ENCODE assay signal across 32 cellular contexts in genomic region chr15:31153531-31153930, GRCh38. TPM values are rescaled to one million over a fixed set of nuclear protein-coding genes. Genes with fewer than 3 reads are reported as not detected.
"Had no signal": no experiment of that assay in that cellular context is flagged by ENCODE, and none has a peak within 500 bp of the region (broad histone marks: within the 10 kb centered on the region; RNA-seq: fewer than 3 reads in every experiment).

No MANE protein-coding gene starts in this region.

- ATAC-seq: activated naive CD4-positive, alpha-beta T cell treated with anti-CD3 and anti-CD28 coated beads, Interleukin-2, amount 50 U/mL, for 72 hours; activated naive CD8-positive, alpha-beta T cell treated with anti-CD3 and anti-CD28 coated beads, Interleukin-2, amount 50 U/mL, for 24 hours; activated T-cell treated with anti-CD3 and anti-CD28 coated beads, Interleukin-2, amount 50 U/mL, for 4 hours; body of pancreas; Right ventricle myocardium inferior had no signal

- H3K4me3 ChIP-seq: ascending aorta, body of pancreas, MG63, SJCRH30 had no signal

- H3K4me1 ChIP-seq: ascending aorta, SJCRH30 had no signal

- H3K9ac ChIP-seq: KMS-11, SK-N-SH had no signal

- H3K27me3 ChIP-seq: ascending aorta, body of pancreas, MG63, SJCRH30 had no signal

- DNase-seq: activated CD4-positive, alpha-beta memory T cell treated with anti-CD3 and anti-CD28 coated beads, Interleukin-2, amount 10 ng/mL, durations not matched to agents 7 days and 5 days; activated CD4-positive, alpha-beta T cell treated with anti-CD3 and anti-CD28 coated beads, Interleukin-2, amount 50 U/mL, for 1 hour; activated CD4-positive, CD25-positive, alpha-beta regulatory T cell; activated effector memory CD4-positive, alpha-beta T cell treated with anti-CD3 and anti-CD28 coated beads, Interleukin-2, amount 50 U/mL, for 16 hours; activated naive CD4-positive, alpha-beta T cell treated with Interleukin-2 at 50 U/mL for 16 hours; activated naive CD8-positive, alpha-beta T cell treated with anti-CD3 and anti-CD28 coated beads, Interleukin-2, amount 50 U/mL, for 24 hours; activated T-cell treated with anti-CD3 and anti-CD28 coated beads, Interleukin-2, amount 50 U/mL, for 4 hours; amniotic stem cell; body of pancreas; MG63; MV-4-11; NCI-H1092 treated with DMSO at 0.1 percent for 48 hours; NCI-H1417 treated with DMSO at 0.1 percent for 48 hours; NCI-H1694; NCI-H2029; NCI-H2107; NCI-H2171 treated with DMSO at 0.1 percent for 48 hours; NCI-H345; NCI-H510A; NCI-H526 treated with DMSO at 0.1 percent for 48 hours; NCI-H82; SJCRH30; SK-N-SH; T-helper 1 cell had no signal

- H3K36me3 ChIP-seq: ascending aorta, MG63, SJCRH30 had no signal

- H3K9me3 ChIP-seq: ascending aorta, body of pancreas, MG63, SJCRH30, SK-N-SH had no signal

- H3K27ac ChIP-seq: ascending aorta, body of pancreas, KMS-11, SJCRH30, VCaP had no signal

- H3K4me2 ChIP-seq: KMS-11, SK-N-SH had no signal

RNA-seq across cellular contexts. Expression of gene TRPM1, which starts 52.0 kb away (rescaled TPM):
- total RNA-seq: activated CD4-positive, alpha-beta memory T cell treated with anti-CD3 and anti-CD28 coated beads, Interleukin-2, amount 10 ng/mL, durations not matched to agents 7 days and 5 days; activated naive CD4-positive, alpha-beta T cell treated with anti-CD3 and anti-CD28 coated beads, Interleukin-2, amount 50 U/mL, for 72 hours; activated T-cell treated with anti-CD3 and anti-CD28 coated beads, Interleukin-2, amount 50 U/mL, for 4 hours; ascending aorta; body of pancreas; OCI-LY7; Right ventricle myocardium inferior; RPMI7951; T-helper 2 cell treated with Interferon-gamma antibody and Interleukin-4, amounts not matched to agents 100 ng/mL and 5 ng/mL, for 36 hours had no signal
- polyA plus RNA-seq: SK-N-SH had no signal
